8 cellular contexts compared by ENCODE assay signal in the genomic region with DNA sequence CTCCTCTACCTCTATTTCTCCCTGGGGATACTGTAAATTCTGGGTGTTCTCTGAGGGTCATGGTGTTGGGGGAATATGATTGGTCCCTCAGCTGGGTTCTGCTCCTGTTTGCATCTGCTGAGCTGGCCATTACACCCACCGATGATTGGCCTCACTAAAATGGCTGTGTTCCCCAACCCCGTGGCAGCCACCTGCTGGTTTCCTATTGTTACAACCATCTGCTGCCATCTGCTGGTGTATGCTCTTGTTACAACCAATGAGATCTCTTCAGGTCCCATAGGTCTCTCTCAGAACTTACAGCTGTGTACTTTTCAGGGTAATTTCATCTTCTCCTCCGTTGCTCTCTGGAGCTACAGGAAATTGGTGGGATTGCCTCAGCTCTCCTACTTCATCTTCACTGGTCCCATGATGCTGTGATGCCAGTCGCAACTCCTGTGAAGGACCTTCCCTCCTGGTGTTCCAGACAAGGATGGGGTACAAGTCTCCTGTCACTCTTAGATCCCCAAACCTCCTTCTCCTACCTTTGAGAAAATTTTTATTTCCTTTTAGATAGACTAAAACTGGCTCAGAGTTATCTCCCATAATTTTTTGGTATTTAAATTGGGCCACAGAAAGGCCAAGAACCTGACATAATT.
DNase-seq lines count a peak whose midpoint lies in the region; ATAC-seq and TF ChIP-seq lines count a peak whose summit lies in the region.

No MANE protein-coding gene starts in this region.

- TF ChIP-seq CTCF in AG09319 (IDR thresholded peaks at IDR 0.05; ENCODE audit: low read depth, low read length) (peak; percentile 90), VCaP (conservative IDR thresholded peaks at IDR 0.05) (peak; percentile 85), MCF 10A (IDR thresholded peaks at IDR 0.05; ENCODE audit: unreplicated experiment) (peak; percentile 89)

- no peak overlapping the region for H3K4me3 Mint-ChIP-seq in MCF 10A (ENCODE audit: unreplicated experiment)

- ATAC-seq in GM19023 (IDR thresholded peaks at IDR 0.05; ENCODE audit: unreplicated experiment) (peak; percentile 100), HG03135 (IDR thresholded peaks at IDR 0.05; ENCODE audit: unreplicated experiment) (peak; percentile 100)

- intact Hi-C loops in MCF 10A (cut with micrococcal nuclease) = loop anchor here (1.0 to 5.0 kb wide), 5 partner anchors 263 to 872 kb away; no protein-coding TSS in a partner anchor

- DNase-seq in AG09319 (ENCODE audit: extremely low read depth, low read depth) = peak; percentile 54
- DNase-seq in NCI-H2196 (lab: John Stamatoyannopoulos, UW; ENCODE audit: unreplicated experiment) = peak; percentile 80
- DNase-seq in MCF 10A (ENCODE audit: unreplicated experiment) = peak; percentile 88
- peak; percentile 80 for DNase-seq in iris pigment epithelial cell (ENCODE audit: low read depth)
- peak; percentile 64 to 70 for DNase-seq in stimulated activated CD4-positive, alpha-beta T cell treated with anti-CD3 and anti-CD28 coated beads, Interleukin-15, amount 100 ng/mL, for 48 hours (ENCODE audit: low read depth in 2 of 2)

- no peaks in the 10 kb centered on the region for H3K27me3 Mint-ChIP-seq in MCF 10A (ENCODE audit: insufficient read depth, unreplicated experiment)

- no TSS peak for BruUV-seq in MCF 10A (replicated peaks; lab: Mats Ljungman, UMichigan)

- no peaks in the 10 kb centered on the region for H3K9me3 Mint-ChIP-seq in MCF 10A (ENCODE audit: unreplicated experiment)

- peak overlapping the region; percentile 67 for H3K27ac ChIP-seq in VCaP

- CTCF ChIA-PET in MCF 10A (lab: Yijun Ruan, JAX) = interaction anchor here (0.5 to 6.2 kb wide), 60 partner anchors 9 to 1671 kb away, joined by 3 to 61 read pairs (median 4); no protein-coding TSS in a partner anchor

- H3K27ac Mint-ChIP-seq in MCF 10A (ENCODE audit: low read depth, unreplicated experiment) = no peak overlapping the region

- POLR2A ChIA-PET in MCF 10A (lab: Yijun Ruan, JAX) = no interaction called here

- peaks cover 5% of the 10 kb centered on the region for H3K4me1 Mint-ChIP-seq in MCF 10A (ENCODE audit: insufficient read depth, unreplicated experiment)

- H3K36me3 Mint-ChIP-seq in MCF 10A (ENCODE audit: insufficient read depth, unreplicated experiment) = no peaks in the 10 kb centered on the region

Comparison
In these comparisons a context has a peak if more than half of its experiments do, and no peak if none do; other contexts are left out.
1. Peak in every context shown above with its lines: DNase-seq, ATAC-seq and H3K27ac ChIP-seq.